ENCODE assay signal across 12 cellular contexts in the genomic region with DNA sequence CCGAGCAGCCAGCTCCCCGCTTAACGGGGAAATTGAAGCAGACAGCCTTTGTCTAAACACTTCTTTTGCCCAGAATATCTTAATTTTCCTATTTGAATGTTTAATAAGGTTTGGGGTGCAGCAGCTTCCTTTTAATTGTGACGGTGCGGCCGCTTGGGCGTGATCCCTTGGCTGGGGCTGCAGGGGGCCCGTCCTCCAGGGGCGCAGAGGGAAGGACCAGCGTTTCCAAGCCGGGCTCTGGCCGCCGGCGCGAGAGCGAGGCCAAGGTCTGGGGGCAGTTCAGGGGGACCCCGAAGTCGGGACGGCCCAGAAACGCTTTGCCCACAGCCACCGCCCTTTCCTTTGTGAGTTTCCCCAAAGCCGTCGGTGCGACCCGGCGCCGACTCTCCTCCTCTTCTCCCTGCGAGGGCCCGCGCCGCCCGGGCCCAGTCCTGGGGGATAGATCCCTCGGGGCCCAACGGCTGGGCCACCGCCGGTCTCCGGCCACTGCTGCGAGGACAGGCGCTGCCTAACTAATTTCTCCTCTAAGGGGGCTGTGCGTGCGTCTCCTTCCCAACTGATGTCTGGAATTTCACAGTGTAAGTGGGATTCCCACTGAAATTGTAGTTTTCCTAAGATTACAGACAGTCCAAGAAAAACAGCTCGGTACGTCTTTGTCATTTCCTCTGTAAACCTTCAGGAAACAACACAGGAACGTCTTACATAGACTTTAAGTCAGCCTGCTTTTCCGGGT.
A peak's percentile ranks its signal among the peaks of the same experiment; 100 is the strongest.
DNase-seq lines count a peak whose midpoint lies in the region; ATAC-seq and TF ChIP-seq lines count a peak whose summit lies in the region.
"Had no signal": no experiment of that assay in that cellular context is flagged by ENCODE, and none has a peak within 500 bp of the region (broad histone marks: within the 10 kb centered on the region; RNA-seq: fewer than 3 reads in every experiment).

No MANE protein-coding gene starts in this region.

- H3K9ac ChIP-seq in HUES48 (ENCODE audit: low read depth, low read length) (peak overlapping the region; percentile 30; the same call in 1 of the 2 replicates), neural progenitor cell (no peak overlapping the region)

- H4K20me1 ChIP-seq in neural progenitor cell (ENCODE audit: low read depth), result peaks cover 6% of the 10 kb centered on the region

- H3K4me1 ChIP-seq in HUES48 (ENCODE audit: control insufficient read depth, insufficient read depth, low read length) (peaks cover 67% of the 10 kb centered on the region), esophagus muscularis mucosa (peaks cover 15 to 24% (median 22%) of the 10 kb centered on the region in 4 donors), neural progenitor cell (peaks cover 66% of the 10 kb centered on the region)

- intact Hi-C loops in Calu3 (cut with micrococcal nuclease; ENCODE audit: unreplicated experiment) (no loop called here), esophagus muscularis mucosa (cut with DNase I) (no loop called here)

- H3K36me3 ChIP-seq in HUES48 (ENCODE audit: control insufficient read depth, insufficient read depth, low read length) (no peaks in the 10 kb centered on the region), esophagus muscularis mucosa (no peaks in the 10 kb centered on the region), neural progenitor cell (no peaks in the 10 kb centered on the region)
- H3K36me3 ChIP-seq: gastroesophageal sphincter, tibial nerve had no signal

- WGBS in esophagus muscularis mucosa, result 15% methylated on average over 39 of the region's 45 CpGs

- CTCF ChIA-PET in Calu3 (lab: Charles Lee), result no interaction called here

- no peak overlapping the region for H2AFZ ChIP-seq in neural progenitor cell (replicated peaks)

- H3K27ac ChIP-seq in HUES48 (ENCODE audit: low read depth, low read length) (peak overlapping the region; percentile 87), esophagus muscularis mucosa (replicated peaks in 1 of 4) (no peak overlapping the region), neural progenitor cell (peak overlapping the region; percentile 91)
- H3K27ac ChIP-seq: gastroesophageal sphincter, tibial nerve had no signal

- TF ChIP-seq POLR2A in esophagus muscularis mucosa (IDR thresholded peaks at IDR 0.05; ENCODE audit: low read depth), result no peak

- peaks cover 84% of the 10 kb centered on the region for H3F3A ChIP-seq in neural progenitor cell (ENCODE audit: low read depth)

- H3K36me3 Mint-ChIP-seq in Calu3 (ENCODE audit: insufficient read depth, unreplicated experiment) (no peaks in the 10 kb centered on the region), neural progenitor cell (no peaks in the 10 kb centered on the region)

- peaks cover 5% of the 10 kb centered on the region for H3K79me2 ChIP-seq in neural progenitor cell (ENCODE audit: low read depth)

- no peaks in the 10 kb centered on the region for H3K9me3 Mint-ChIP-seq in Calu3 (ENCODE audit: low read depth, unreplicated experiment)
- H3K9me3 Mint-ChIP-seq in neural progenitor cell, result peaks cover 4% of the 10 kb centered on the region

- TF ChIP-seq EP300 in esophagus muscularis mucosa (IDR thresholded peaks at IDR 0.05), result no peak

- ATAC-seq in GM18909 (IDR thresholded peaks at IDR 0.05; ENCODE audit: poor library complexity, unreplicated experiment) (no peak), HG03045 (IDR thresholded peaks at IDR 0.05; ENCODE audit: unreplicated experiment) (no peak)
- ATAC-seq: gastroesophageal sphincter had no signal

- H3K4me3 Mint-ChIP-seq in Calu3 (ENCODE audit: low read depth, unreplicated experiment) (peak overlapping the region; percentile 42), neural progenitor cell (peak overlapping the region; percentile 74)

- H3K4me1 Mint-ChIP-seq in Calu3 (ENCODE audit: low read depth, unreplicated experiment) (peaks cover 8% of the 10 kb centered on the region), neural progenitor cell (peaks cover 36% of the 10 kb centered on the region)

- H3K4me2 ChIP-seq in neural progenitor cell, result peak overlapping the region; percentile 77

- peaks cover 67% of the 10 kb centered on the region for H3K27me3 ChIP-seq in HUES48 (ENCODE audit: control insufficient read depth, insufficient read depth, low read length)
- peaks cover 0 to 97% (median 50%) of the 10 kb centered on the region in 4 donors for H3K27me3 ChIP-seq in esophagus muscularis mucosa
- H3K27me3 ChIP-seq in neural progenitor cell, result peaks cover 19% of the 10 kb centered on the region

- DNase-seq in Calu3, result no peak
- DNase-seq in esophagus muscularis mucosa (ENCODE audit: extremely low spot score), result no peak
- DNase-seq in neural progenitor cell (ENCODE audit: low spot score), result peak; percentile 78
- no peak for DNase-seq in OCI-M2 (lab: John Stamatoyannopoulos, UW; ENCODE audit: unreplicated experiment)
- DNase-seq: activated CD4-positive, alpha-beta T cell treated with anti-CD3 and anti-CD28 coated beads for 1 hour; KG1; stimulated activated CD4-positive, alpha-beta T cell treated with anti-CD3 and anti-CD28 coated beads, Interleukin-2, amount 100 ng/mL, for 48 hours had no signal

- H3K27me3 Mint-ChIP-seq in Calu3 (ENCODE audit: unreplicated experiment) (peaks cover 94% of the 10 kb centered on the region), neural progenitor cell (ENCODE audit: insufficient read depth, low read depth) (peaks cover 75% of the 10 kb centered on the region)

- H3K4me3 ChIP-seq in HUES48 (ENCODE audit: low read depth, low read length) (peak overlapping the region; percentile 61), esophagus muscularis mucosa (peak overlapping the region; percentile 12 to 36 (median 26)), neural progenitor cell (peak overlapping the region; percentile 45)

- H3K27ac Mint-ChIP-seq in Calu3 (ENCODE audit: unreplicated experiment), result no peak overlapping the region
- H3K27ac Mint-ChIP-seq in neural progenitor cell, result no peak overlapping the region

- TF ChIP-seq CTCF in Calu3 (IDR thresholded peaks at IDR 0.05; ENCODE audit: unreplicated experiment) (no peak), esophagus muscularis mucosa (IDR thresholded peaks at IDR 0.05) (no peak), neural progenitor cell (IDR thresholded peaks at IDR 0.05) (no peak)

- H3K9me3 ChIP-seq in HUES48 (ENCODE audit: control insufficient read depth, insufficient read depth, low read length), result no peaks in the 10 kb centered on the region
- no peaks in the 10 kb centered on the region for H3K9me3 ChIP-seq in esophagus muscularis mucosa
- no peaks in the 10 kb centered on the region for H3K9me3 ChIP-seq in neural progenitor cell (ENCODE audit: low read depth)
- H3K9me3 ChIP-seq: tibial nerve had no signal

- no TSS peak for BruUV-seq in Calu3 (replicated peaks; lab: Mats Ljungman, UMichigan)

Comparison
In these comparisons a context has a peak if more than half of its experiments do, and no peak if none do; other contexts are left out.
1. H3K27ac ChIP-seq: peak in HUES48 (single experiment) and neural progenitor cell (single experiment); none in esophagus muscularis mucosa (0 of 4).
2. Peak in every context shown above with its lines, with median percentiles within 50 percentile points of each other: H3K4me3 ChIP-seq.